18 cellular contexts compared by ENCODE assay signal in genomic region chr10:76035010-76035727, GRCh38.
DNase-seq lines count a peak whose midpoint lies in the region; ATAC-seq and TF ChIP-seq lines count a peak whose summit lies in the region.
"Had no signal": no experiment of that assay in that cellular context is flagged by ENCODE, and none has a peak within 500 bp of the region (broad histone marks: within the 10 kb centered on the region; RNA-seq: fewer than 3 reads in every experiment).

No MANE protein-coding gene starts in this region.

- TF ChIP-seq POLR2A in body of pancreas (IDR thresholded peaks at IDR 0.05) (no peak), lower leg skin (IDR thresholded peaks at IDR 0.05) (no peak)

- no peaks in the 10 kb centered on the region for H3K36me3 ChIP-seq in body of pancreas (replicated peaks in 1 of 2; ENCODE audit: insufficient read depth in 1 of 2, low read depth in 2 of 2)
- peaks cover 6% of the 10 kb centered on the region for H3K36me3 ChIP-seq in smooth muscle cell (ENCODE audit: low read depth)
- H3K36me3 ChIP-seq: right atrium auricular region, SJSA1 had no signal

- H3F3A ChIP-seq in smooth muscle cell (ENCODE audit: low read depth) = no peaks in the 10 kb centered on the region

- 61 to 67% methylated on average over 12 of the region's 12 CpGs for WGBS in body of pancreas, 2 donors
- WGBS in smooth muscle cell (ENCODE audit: low lambda C conversion rate) = 47% methylated on average over 12 of the region's 12 CpGs
- WGBS in lower leg skin, 2 donors = 64 to 71% methylated on average over 12 of the region's 12 CpGs

- H3K4me2 ChIP-seq in smooth muscle cell = peak overlapping the region; percentile 1

- H3K9ac ChIP-seq in smooth muscle cell (ENCODE audit: low read depth) = no peak overlapping the region
- H3K9ac ChIP-seq: GM23248 had no signal

- no peaks in the 10 kb centered on the region for H3K27me3 ChIP-seq in body of pancreas
- no peaks in the 10 kb centered on the region for H3K27me3 ChIP-seq in smooth muscle cell (ENCODE audit: low read depth)
- H3K27me3 ChIP-seq: right atrium auricular region, SJSA1 had no signal

- H3K9me3 ChIP-seq in body of pancreas (peaks cover 0 to 7% (median 0%) of the 10 kb centered on the region in 3 donors), smooth muscle cell (replicated peaks; ENCODE audit: low read depth) (peaks cover 10% of the 10 kb centered on the region)
- H3K9me3 ChIP-seq: SJSA1 had no signal

- H3K79me2 ChIP-seq in smooth muscle cell (ENCODE audit: low read depth) = no peaks in the 10 kb centered on the region

- no peak overlapping the region for H3K4me3 ChIP-seq in body of pancreas
- no peak overlapping the region for H3K4me3 ChIP-seq in smooth muscle cell
- no peak overlapping the region for H3K4me3 ChIP-seq in lower leg skin (ENCODE audit: low read depth, poor library complexity, severe bottlenecking)
- H3K4me3 ChIP-seq: GM23248, SJSA1 had no signal

- H4K20me1 ChIP-seq in smooth muscle cell (ENCODE audit: low read depth) = no peaks in the 10 kb centered on the region

- H3K27ac ChIP-seq in body of pancreas = peak overlapping the region in 3 of 4 donors; percentile 34 to 59 (median 46)
- no peak overlapping the region for H3K27ac ChIP-seq in smooth muscle cell (ENCODE audit: low read depth)
- H3K27ac ChIP-seq: GM23248, right atrium auricular region, SJSA1 had no signal

- TF ChIP-seq CTCF in body of pancreas (IDR thresholded peaks at IDR 0.05) (no peak), smooth muscle cell (IDR thresholded peaks at IDR 0.05; ENCODE audit: borderline replicate concordance, insufficient read depth, poor library complexity, severe bottlenecking) (no peak), lower leg skin (IDR thresholded peaks at IDR 0.05) (no peak)

- peak; percentile 64 for DNase-seq in NCI-H1105 treated with DMSO at 0.1 percent for 48 hours (lab: John Stamatoyannopoulos, UW)
- DNase-seq in body of pancreas = no peak
- peak; percentile 21 for DNase-seq in medulla oblongata (ENCODE audit: extremely low spot score)
- DNase-seq in smooth muscle cell (lab: John Stamatoyannopoulos, UW; ENCODE audit: unreplicated experiment) = no peak
- DNase-seq in lower leg skin (ENCODE audit: low spot score in 2 of 2) = no peak
- DNase-seq: activated naive CD8-positive, alpha-beta T cell treated with anti-CD3 and anti-CD28 coated beads, Interleukin-2, amount 50 U/mL, for 24 hours; central memory CD4-positive, alpha-beta T cell; COR-L47; effector memory CD8-positive, alpha-beta T cell; GF-D8; KBM-7 had no signal

- no peak overlapping the region for H2AFZ ChIP-seq in smooth muscle cell (ENCODE audit: low read depth)
- H2AFZ ChIP-seq: GM23248 had no signal

- intact Hi-C loops in body of pancreas (cut with DNase I) (loop anchor here (10.0 kb wide), 1 partner anchor 630 kb away; the partner anchor contains the start of gene ZNF503), lower leg skin (cut with DNase I; ENCODE audit: low total_unique reads) (no loop called here)

- H3K4me1 ChIP-seq in body of pancreas = peaks cover 29% of the 10 kb centered on the region
- peaks cover 21% of the 10 kb centered on the region for H3K4me1 ChIP-seq in smooth muscle cell (ENCODE audit: low read depth)
- H3K4me1 ChIP-seq: SJSA1 had no signal

- ATAC-seq in body of pancreas (no peak), GM21367 (IDR thresholded peaks at IDR 0.05; ENCODE audit: unreplicated experiment) (no peak), HG02642 (IDR thresholded peaks at IDR 0.05; ENCODE audit: poor library complexity, unreplicated experiment) (no peak), GM18873 (IDR thresholded peaks at IDR 0.05; ENCODE audit: low FRiP score, unreplicated experiment) (no peak)
- ATAC-seq: activated naive CD8-positive, alpha-beta T cell treated with anti-CD3 and anti-CD28 coated beads, Interleukin-2, amount 50 U/mL, for 24 hours; activated T-helper 17 cell treated with anti-CD3 and anti-CD28 coated beads, Interleukin-2, amount 50 U/mL, for 72 hours; effector memory CD8-positive, alpha-beta T cell had no signal

Comparison
In these comparisons a context has a peak if more than half of its experiments do, and no peak if none do; other contexts are left out.
1. DNase-seq: peak in NCI-H1105 treated with DMSO at 0.1 percent for 48 hours (single experiment) and medulla oblongata (single experiment); none in body of pancreas (0 of 4), smooth muscle cell (single experiment) and lower leg skin (0 of 2).